Comparison of ENCODE assay signal across 8 cellular contexts in genomic region chr1:244836135-244836521, GRCh38. TPM values are rescaled to one million over a fixed set of nuclear protein-coding genes. Genes with fewer than 3 reads are reported as not detected.
DNase-seq lines count a peak whose midpoint lies in the region; ATAC-seq and TF ChIP-seq lines count a peak whose summit lies in the region.

No MANE protein-coding gene starts in this region.

- TF ChIP-seq CTCF in HCT116 (IDR thresholded peaks at IDR 0.05 in 2 of 3, conservative IDR thresholded peaks at IDR 0.05 in 1 of 3; ENCODE audit: borderline replicate concordance in 1 of 3, insufficient read depth in 1 of 3, low read depth in 2 of 3, low read length in 2 of 3) = no peak
- no peak for TF ChIP-seq CTCF in endodermal cell (conservative IDR thresholded peaks at IDR 0.05)

- TSS peak; percentile 62 for BruUV-seq in HCT116 (replicated peaks; lab: Mats Ljungman, UMichigan)

- H3K4me3 ChIP-seq in HCT116 (replicated peaks in 1 of 2; ENCODE audit: low read depth in 1 of 2, low read length in 2 of 2) (peak overlapping the region; percentile 88 to 91), endodermal cell (ENCODE audit: low read length) (peak overlapping the region; percentile 92)

- H3K9me3 ChIP-seq in HCT116 (ENCODE audit: control insufficient read depth in 1 of 2, insufficient read depth in 1 of 2, low read depth in 1 of 2, low read length in 2 of 2) = no peaks in the 10 kb centered on the region
- H3K9me3 ChIP-seq in endodermal cell (ENCODE audit: control insufficient read depth, low read length) = no peaks in the 10 kb centered on the region

- RAD21 ChIA-PET in HCT116 (lab: Charles Lee; ENCODE audit: low non-redundant PET in 1 of 2, low total read pairs in 2 of 2, uncharacterized antibody in 2 of 2, unreplicated experiment in 2 of 2) = no interaction called here

- 4 to 5% methylated on average over 4 to 7 of the region's 7 CpGs for WGBS in endodermal cell (ENCODE audit: insufficient coverage in 1 of 2, insufficient read length in 1 of 2), 2 experiments

- H3K4me1 ChIP-seq in HCT116 (ENCODE audit: control insufficient read depth in 1 of 2, insufficient read depth in 2 of 2, low read length in 2 of 2) = peaks cover 16 to 64% of the 10 kb centered on the region in 2 experiments
- no peaks in the 10 kb centered on the region for H3K4me1 ChIP-seq in endodermal cell (ENCODE audit: control insufficient read depth, insufficient read depth, low read length)

- intact Hi-C loops in HCT116 (cut with micrococcal nuclease) = loop anchor here (10.0 kb wide), 1 partner anchor 1319 kb away; no protein-coding TSS in a partner anchor

- H3K9me2 ChIP-seq in HCT116 (ENCODE audit: insufficient read depth) = no peaks in the 10 kb centered on the region

- H3K27me3 ChIP-seq in HCT116 (ENCODE audit: insufficient read depth, low read length) (no peaks in the 10 kb centered on the region), endodermal cell (ENCODE audit: control insufficient read depth, insufficient read depth, low read length, poor library complexity, severe bottlenecking) (no peaks in the 10 kb centered on the region)

- POLR2A ChIA-PET in HCT116 (lab: Charles Lee) = interaction anchor here (0.8 to 2.0 kb wide), 5 partner anchors 11 to 206 kb away, joined by 3 to 10 read pairs (median 5); no protein-coding TSS in a partner anchor

- DNase-seq in COR-L47 (lab: John Stamatoyannopoulos, UW) (peak; percentile 10), HCT116 (ENCODE audit: low read depth, low spot score) (no peak), SK-N-DZ (ENCODE audit: low spot score) (peak; percentile 50), endodermal cell (peak; percentile 63), myocyte (ENCODE audit: low read depth) (peak; percentile 52), occipital lobe (lab: John Stamatoyannopoulos, UW) (no peak)

- peaks cover 7% of the 10 kb centered on the region in 2 experiments; a peak in 1 of 4 replicates for H3K36me3 ChIP-seq in HCT116 (ENCODE audit: control insufficient read depth in 1 of 2, insufficient read depth in 2 of 2, low read length in 2 of 2)
- H3K36me3 ChIP-seq in endodermal cell (ENCODE audit: control insufficient read depth, insufficient read depth, low read length) = peaks cover 36% of the 10 kb centered on the region

- no peaks in the 10 kb centered on the region for H3K27me3 Mint-ChIP-seq in endodermal cell (ENCODE audit: insufficient read depth)

- peak overlapping the region; percentile 86 for H3K4me2 ChIP-seq in HCT116 (ENCODE audit: low read length)

- H3K9ac ChIP-seq in HCT116 (ENCODE audit: low read length) (peak overlapping the region; percentile 94), endodermal cell (ENCODE audit: extremely low read depth, low read length, poor library complexity, severe bottlenecking) (peak overlapping the region; percentile 90)

- TF ChIP-seq RAD21 in HCT116 (IDR thresholded peaks at IDR 0.05; ENCODE audit: low read depth) = no peak

- no peak overlapping the region for H2AFZ ChIP-seq in HCT116 (ENCODE audit: low read depth, low read length, poor library complexity, severe bottlenecking)

- peaks cover 27% of the 10 kb centered on the region for H3K36me3 Mint-ChIP-seq in endodermal cell (ENCODE audit: low read depth)

- no peak for TF ChIP-seq POLR2A in HCT116 (IDR thresholded peaks at IDR 0.05; ENCODE audit: borderline replicate concordance, extremely low read depth, insufficient read depth, insufficient read length)

- no peaks in the 10 kb centered on the region for H3K9me3 Mint-ChIP-seq in endodermal cell

- H3K27ac ChIP-seq in HCT116 (ENCODE audit: low read depth, low read length) (peak overlapping the region; percentile 89), endodermal cell (ENCODE audit: low read depth, low read length) (peak overlapping the region; percentile 100)

- CTCF ChIA-PET in HCT116 (lab: Charles Lee) = interaction anchor here (1.1 to 2.1 kb wide), 2 partner anchors 35 to 207 kb away, joined by 3 to 5 read pairs; no protein-coding TSS in a partner anchor

- H3K4me3 Mint-ChIP-seq in endodermal cell = peak overlapping the region; percentile 79

- ATAC-seq in HCT116 = no peak
- no peak for ATAC-seq in GM18907 (IDR thresholded peaks at IDR 0.05; ENCODE audit: unreplicated experiment)
- no peak for ATAC-seq in HG02571 (IDR thresholded peaks at IDR 0.05; ENCODE audit: unreplicated experiment)

- H3K79me2 ChIP-seq in HCT116 (ENCODE audit: insufficient read depth, low read length) = peaks cover 56% of the 10 kb centered on the region

- peaks cover 4% of the 10 kb centered on the region; the same call in 1 of the 2 replicates for H4K20me1 ChIP-seq in HCT116 (ENCODE audit: insufficient read depth)

- peak overlapping the region; percentile 95 for H3K27ac Mint-ChIP-seq in endodermal cell

- H3K4me1 Mint-ChIP-seq in endodermal cell = peaks cover 22% of the 10 kb centered on the region

TF ChIP-seq in HCT116, 20 proteins besides CTCF, POLR2A, EP300 and RAD21:
- TF ChIP-seq POLR2AphosphoS5 (IDR thresholded peaks at IDR 0.05; ENCODE audit: low read depth, low read length) (peak; percentile 15; the same call in 1 of the 2 replicates), TCF7L2 (IDR thresholded peaks at IDR 0.05; ENCODE audit: borderline replicate concordance, extremely low read depth, insufficient read depth, insufficient read length) (no peak)

RNA-seq across cellular contexts. Expression of gene COX20, which starts 0.7 kb away (rescaled TPM):
- total RNA-seq in HCT116 (2021; ENCODE audit: unreplicated experiment) (48.1 TPM), endodermal cell (10 to 100 TPM; 19.5 to 23.4 TPM), myocyte (27.8 and 31.3 TPM in 2 replicates), occipital lobe (71.1 TPM)
- 11.7 and 18.0 TPM in 2 replicates for polyA plus RNA-seq in HCT116 (2012)
- 37.1 and 51.2 TPM in 2 replicates for polyA plus RNA-seq in SK-N-DZ (2014; cell fraction: cytosol; rRNA removed)
- polyA plus RNA-seq in SK-N-DZ (2014; cell fraction: nucleus; rRNA removed) = 42.8 and 57.1 TPM in 2 replicates
- polyA plus RNA-seq in endodermal cell (2013, experiment 1 of 2) = 27.2 TPM
- polyA plus RNA-seq in endodermal cell (2013, experiment 2 of 2) = 25.9 TPM
- 54.4 TPM for polyA plus RNA-seq in myocyte (2012)

RNA-seq across cellular contexts. Expression of gene HNRNPU, which starts 28.2 kb away (rescaled TPM):
- total RNA-seq in HCT116 (2021; ENCODE audit: unreplicated experiment) = 424 TPM
- 261 and 282 TPM in 2 replicates for polyA plus RNA-seq in HCT116 (2012)
- 299 and 311 TPM in 2 replicates for polyA plus RNA-seq in SK-N-DZ (2014; cell fraction: cytosol; rRNA removed)
- 303 and 475 TPM in 2 replicates for polyA plus RNA-seq in SK-N-DZ (2014; cell fraction: nucleus; rRNA removed)
- 100 to 1,000 TPM; 517 to 556 TPM for total RNA-seq in endodermal cell
- polyA plus RNA-seq in endodermal cell (2013, experiment 1 of 2) = 401 TPM
- 378 TPM for polyA plus RNA-seq in endodermal cell (2013, experiment 2 of 2)
- 214 and 222 TPM in 2 replicates for total RNA-seq in myocyte
- polyA plus RNA-seq in myocyte (2012) = 155 TPM
- 459 TPM for total RNA-seq in occipital lobe

Comparison
In these comparisons a context has a peak if more than half of its experiments do, and no peak if none do; other contexts are left out.
1. DNase-seq: peak in COR-L47 (single experiment), SK-N-DZ (single experiment), endodermal cell (single experiment) and myocyte (single experiment); none in HCT116 (single experiment) and occipital lobe (single experiment).